Comparison of ENCODE assay signal across 1 cellular context in genomic region chr7:65269150-65269856, GRCh38.
A peak's percentile ranks its signal among the peaks of the same experiment; 100 is the strongest.
TF ChIP-seq lines count a peak whose summit lies in the region.

No MANE protein-coding gene starts in this region.

TF ChIP-seq in HEK293, 187 proteins besides CTCF, POLR2A, EP300 and RAD21 (continued from another document and continues in another):
- no peak for TF ChIP-seq AEBP2 (tag by site-specific recombination; IDR thresholded peaks at IDR 0.05; ENCODE audit: borderline replicate concordance)
- TF ChIP-seq ZNF302 (tag by site-specific recombination; IDR thresholded peaks at IDR 0.05; ENCODE audit: low read depth): no peak
- TF ChIP-seq ZNF175 (tag by site-specific recombination; IDR thresholded peaks at IDR 0.05): no peak
- TF ChIP-seq ZNF335 (tag by site-specific recombination; conservative IDR thresholded peaks at IDR 0.05): peak; percentile 98
- TF ChIP-seq, protein P1, sequence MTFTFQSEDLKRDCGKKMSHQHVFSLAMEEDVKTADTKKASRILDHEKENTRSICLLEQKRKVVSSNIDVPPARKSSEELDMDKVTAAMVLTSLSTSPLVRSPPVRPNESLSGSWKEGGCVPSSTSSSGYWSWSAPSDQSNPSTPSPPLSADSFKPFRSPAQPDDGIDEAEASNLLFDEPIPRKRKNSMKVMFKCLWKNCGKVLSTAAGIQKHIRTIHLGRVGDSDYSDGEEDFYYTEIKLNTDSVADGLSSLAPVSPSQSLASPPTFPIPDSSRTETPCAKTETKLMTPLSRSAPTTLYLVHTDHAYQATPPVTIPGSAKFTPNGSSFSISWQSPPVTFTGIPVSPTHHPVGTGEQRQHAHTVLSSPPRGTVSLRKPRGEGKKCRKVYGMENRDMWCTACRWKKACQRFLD (tag by site-specific recombination; IDR thresholded peaks at IDR 0.05): no peak
- TF ChIP-seq ZNF221 (tag by site-specific recombination; IDR thresholded peaks at IDR 0.05; ENCODE audit: borderline replicate concordance): no peak
- TF ChIP-seq ZNF324 (tag by site-specific recombination; IDR thresholded peaks at IDR 0.05): no peak
- TF ChIP-seq, protein P2, sequence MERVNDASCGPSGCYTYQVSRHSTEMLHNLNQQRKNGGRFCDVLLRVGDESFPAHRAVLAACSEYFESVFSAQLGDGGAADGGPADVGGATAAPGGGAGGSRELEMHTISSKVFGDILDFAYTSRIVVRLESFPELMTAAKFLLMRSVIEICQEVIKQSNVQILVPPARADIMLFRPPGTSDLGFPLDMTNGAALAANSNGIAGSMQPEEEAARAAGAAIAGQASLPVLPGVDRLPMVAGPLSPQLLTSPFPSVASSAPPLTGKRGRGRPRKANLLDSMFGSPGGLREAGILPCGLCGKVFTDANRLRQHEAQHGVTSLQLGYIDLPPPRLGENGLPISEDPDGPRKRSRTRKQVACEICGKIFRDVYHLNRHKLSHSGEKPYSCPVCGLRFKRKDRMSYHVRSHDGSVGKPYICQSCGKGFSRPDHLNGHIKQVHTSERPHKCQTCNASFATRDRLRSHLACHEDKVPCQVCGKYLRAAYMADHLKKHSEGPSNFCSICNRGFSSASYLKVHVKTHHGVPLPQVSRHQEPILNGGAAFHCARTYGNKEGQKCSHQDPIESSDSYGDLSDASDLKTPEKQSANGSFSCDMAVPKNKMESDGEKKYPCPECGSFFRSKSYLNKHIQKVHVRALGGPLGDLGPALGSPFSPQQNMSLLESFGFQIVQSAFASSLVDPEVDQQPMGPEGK (tag by site-specific recombination; IDR thresholded peaks at IDR 0.05): peak; percentile 80
- TF ChIP-seq, protein P3, sequence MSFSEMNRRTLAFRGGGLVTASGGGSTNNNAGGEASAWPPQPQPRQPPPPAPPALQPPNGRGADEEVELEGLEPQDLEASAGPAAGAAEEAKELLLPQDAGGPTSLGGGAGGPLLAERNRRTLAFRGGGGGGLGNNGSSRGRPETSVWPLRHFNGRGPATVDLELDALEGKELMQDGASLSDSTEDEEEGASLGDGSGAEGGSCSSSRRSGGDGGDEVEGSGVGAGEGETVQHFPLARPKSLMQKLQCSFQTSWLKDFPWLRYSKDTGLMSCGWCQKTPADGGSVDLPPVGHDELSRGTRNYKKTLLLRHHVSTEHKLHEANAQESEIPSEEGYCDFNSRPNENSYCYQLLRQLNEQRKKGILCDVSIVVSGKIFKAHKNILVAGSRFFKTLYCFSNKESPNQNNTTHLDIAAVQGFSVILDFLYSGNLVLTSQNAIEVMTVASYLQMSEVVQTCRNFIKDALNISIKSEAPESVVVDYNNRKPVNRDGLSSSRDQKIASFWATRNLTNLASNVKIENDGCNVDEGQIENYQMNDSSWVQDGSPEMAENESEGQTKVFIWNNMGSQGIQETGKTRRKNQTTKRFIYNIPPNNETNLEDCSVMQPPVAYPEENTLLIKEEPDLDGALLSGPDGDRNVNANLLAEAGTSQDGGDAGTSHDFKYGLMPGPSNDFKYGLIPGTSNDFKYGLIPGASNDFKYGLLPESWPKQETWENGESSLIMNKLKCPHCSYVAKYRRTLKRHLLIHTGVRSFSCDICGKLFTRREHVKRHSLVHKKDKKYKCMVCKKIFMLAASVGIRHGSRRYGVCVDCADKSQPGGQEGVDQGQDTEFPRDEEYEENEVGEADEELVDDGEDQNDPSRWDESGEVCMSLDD (tag by site-specific recombination; IDR thresholded peaks at IDR 0.05): peak; percentile 77
- TF ChIP-seq ZNF658 (tag by site-specific recombination; IDR thresholded peaks at IDR 0.05): no peak
- no peak for TF ChIP-seq ZNF133 (tag by site-specific recombination; IDR thresholded peaks at IDR 0.05)
- TF ChIP-seq ZNF121 (tag by site-specific recombination; IDR thresholded peaks at IDR 0.05): peak; percentile 41; the same call in 1 of the 2 replicates
- TF ChIP-seq, protein P4, sequence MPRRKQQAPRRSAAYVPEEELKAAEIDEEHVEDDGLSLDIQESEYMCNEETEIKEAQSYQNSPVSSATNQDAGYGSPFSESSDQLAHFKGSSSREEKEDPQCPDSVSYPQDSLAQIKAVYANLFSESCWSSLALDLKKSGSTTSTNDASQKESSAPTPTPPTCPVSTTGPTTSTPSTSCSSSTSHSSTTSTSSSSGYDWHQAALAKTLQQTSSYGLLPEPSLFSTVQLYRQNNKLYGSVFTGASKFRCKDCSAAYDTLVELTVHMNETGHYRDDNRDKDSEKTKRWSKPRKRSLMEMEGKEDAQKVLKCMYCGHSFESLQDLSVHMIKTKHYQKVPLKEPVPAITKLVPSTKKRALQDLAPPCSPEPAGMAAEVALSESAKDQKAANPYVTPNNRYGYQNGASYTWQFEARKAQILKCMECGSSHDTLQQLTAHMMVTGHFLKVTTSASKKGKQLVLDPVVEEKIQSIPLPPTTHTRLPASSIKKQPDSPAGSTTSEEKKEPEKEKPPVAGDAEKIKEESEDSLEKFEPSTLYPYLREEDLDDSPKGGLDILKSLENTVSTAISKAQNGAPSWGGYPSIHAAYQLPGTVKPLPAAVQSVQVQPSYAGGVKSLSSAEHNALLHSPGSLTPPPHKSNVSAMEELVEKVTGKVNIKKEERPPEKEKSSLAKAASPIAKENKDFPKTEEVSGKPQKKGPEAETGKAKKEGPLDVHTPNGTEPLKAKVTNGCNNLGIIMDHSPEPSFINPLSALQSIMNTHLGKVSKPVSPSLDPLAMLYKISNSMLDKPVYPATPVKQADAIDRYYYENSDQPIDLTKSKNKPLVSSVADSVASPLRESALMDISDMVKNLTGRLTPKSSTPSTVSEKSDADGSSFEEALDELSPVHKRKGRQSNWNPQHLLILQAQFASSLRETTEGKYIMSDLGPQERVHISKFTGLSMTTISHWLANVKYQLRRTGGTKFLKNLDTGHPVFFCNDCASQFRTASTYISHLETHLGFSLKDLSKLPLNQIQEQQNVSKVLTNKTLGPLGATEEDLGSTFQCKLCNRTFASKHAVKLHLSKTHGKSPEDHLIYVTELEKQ (tag by site-specific recombination; IDR thresholded peaks at IDR 0.05; ENCODE audit: borderline replicate concordance): no peak
- peak; percentile 65 for TF ChIP-seq ZBTB17 (tag by site-specific recombination; IDR thresholded peaks at IDR 0.05)
- TF ChIP-seq ZNF10 (tag by site-specific recombination; IDR thresholded peaks at IDR 0.05): no peak
- peak; percentile 87 for TF ChIP-seq GLIS2 (tag by site-specific recombination; IDR thresholded peaks at IDR 0.05)
- no peak for TF ChIP-seq ZNF837 (tag by site-specific recombination; IDR thresholded peaks at IDR 0.05)
- no peak for TF ChIP-seq ZNF366 (tag by site-specific recombination; conservative IDR thresholded peaks at IDR 0.05)
- peak; percentile 40; the same call in 1 of the 2 replicates for TF ChIP-seq ZNF2 (tag by site-specific recombination; IDR thresholded peaks at IDR 0.05)
- TF ChIP-seq ZNF629 (tag by site-specific recombination; IDR thresholded peaks at IDR 0.05): peak; percentile 35; the same call in 1 of the 2 replicates
- TF ChIP-seq ZNF239 (tag by site-specific recombination; IDR thresholded peaks at IDR 0.05): no peak
- peak; percentile 53; the same call in 1 of the 2 replicates for TF ChIP-seq ZNF501 (tag by site-specific recombination; IDR thresholded peaks at IDR 0.05)
- no peak for TF ChIP-seq ZNF510 (tag by site-specific recombination; IDR thresholded peaks at IDR 0.05; ENCODE audit: insufficient replicate concordance)
- TF ChIP-seq, protein P5, sequence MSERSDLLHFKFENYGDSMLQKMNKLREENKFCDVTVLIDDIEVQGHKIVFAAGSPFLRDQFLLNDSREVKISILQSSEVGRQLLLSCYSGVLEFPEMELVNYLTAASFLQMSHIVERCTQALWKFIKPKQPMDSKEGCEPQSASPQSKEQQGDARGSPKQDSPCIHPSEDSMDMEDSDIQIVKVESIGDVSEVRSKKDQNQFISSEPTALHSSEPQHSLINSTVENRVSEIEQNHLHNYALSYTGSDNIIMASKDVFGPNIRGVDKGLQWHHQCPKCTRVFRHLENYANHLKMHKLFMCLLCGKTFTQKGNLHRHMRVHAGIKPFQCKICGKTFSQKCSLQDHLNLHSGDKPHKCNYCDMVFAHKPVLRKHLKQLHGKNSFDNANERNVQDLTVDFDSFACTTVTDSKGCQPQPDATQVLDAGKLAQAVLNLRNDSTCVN (tag by site-specific recombination; optimal IDR thresholded peaks at IDR 0.05): peak; percentile 39
- TF ChIP-seq ZNF544 (tag by site-specific recombination; IDR thresholded peaks at IDR 0.05): no peak
- TF ChIP-seq KLF9 (tag by site-specific recombination; IDR thresholded peaks at IDR 0.05; ENCODE audit: low read depth): 0 out of 2 replicates have a peak, but pooled peaks have one; percentile 37
- 0 out of 2 replicates have a peak, but pooled peaks have one; percentile 30 for TF ChIP-seq ZBTB7A (tag by site-specific recombination; IDR thresholded peaks at IDR 0.05; ENCODE audit: low read depth)
- TF ChIP-seq, protein P6, sequence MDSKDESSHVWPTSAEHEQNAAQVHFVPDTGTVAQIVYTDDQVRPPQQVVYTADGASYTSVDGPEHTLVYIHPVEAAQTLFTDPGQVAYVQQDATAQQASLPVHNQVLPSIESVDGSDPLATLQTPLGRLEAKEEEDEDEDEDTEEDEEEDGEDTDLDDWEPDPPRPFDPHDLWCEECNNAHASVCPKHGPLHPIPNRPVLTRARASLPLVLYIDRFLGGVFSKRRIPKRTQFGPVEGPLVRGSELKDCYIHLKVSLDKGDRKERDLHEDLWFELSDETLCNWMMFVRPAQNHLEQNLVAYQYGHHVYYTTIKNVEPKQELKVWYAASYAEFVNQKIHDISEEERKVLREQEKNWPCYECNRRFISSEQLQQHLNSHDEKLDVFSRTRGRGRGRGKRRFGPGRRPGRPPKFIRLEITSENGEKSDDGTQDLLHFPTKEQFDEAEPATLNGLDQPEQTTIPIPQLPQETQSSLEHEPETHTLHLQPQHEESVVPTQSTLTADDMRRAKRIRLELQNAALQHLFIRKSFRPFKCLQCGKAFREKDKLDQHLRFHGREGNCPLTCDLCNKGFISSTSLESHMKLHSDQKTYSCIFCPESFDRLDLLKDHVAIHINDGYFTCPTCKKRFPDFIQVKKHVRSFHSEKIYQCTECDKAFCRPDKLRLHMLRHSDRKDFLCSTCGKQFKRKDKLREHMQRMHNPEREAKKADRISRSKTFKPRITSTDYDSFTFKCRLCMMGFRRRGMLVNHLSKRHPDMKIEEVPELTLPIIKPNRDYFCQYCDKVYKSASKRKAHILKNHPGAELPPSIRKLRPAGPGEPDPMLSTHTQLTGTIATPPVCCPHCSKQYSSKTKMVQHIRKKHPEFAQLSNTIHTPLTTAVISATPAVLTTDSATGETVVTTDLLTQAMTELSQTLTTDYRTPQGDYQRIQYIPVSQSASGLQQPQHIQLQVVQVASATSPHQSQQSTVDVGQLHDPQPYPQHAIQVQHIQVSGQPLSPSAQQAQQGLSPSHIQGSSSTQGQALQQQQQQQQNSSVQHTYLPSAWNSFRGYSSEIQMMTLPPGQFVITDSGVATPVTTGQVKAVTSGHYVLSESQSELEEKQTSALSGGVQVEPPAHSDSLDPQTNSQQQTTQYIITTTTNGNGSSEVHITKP (tag by site-specific recombination; IDR thresholded peaks at IDR 0.05): peak; percentile 51
- TF ChIP-seq IKZF3 (tag by site-specific recombination; IDR thresholded peaks at IDR 0.05): peak; percentile 66; the same call in 1 of the 2 replicates
- TF ChIP-seq, protein P7, sequence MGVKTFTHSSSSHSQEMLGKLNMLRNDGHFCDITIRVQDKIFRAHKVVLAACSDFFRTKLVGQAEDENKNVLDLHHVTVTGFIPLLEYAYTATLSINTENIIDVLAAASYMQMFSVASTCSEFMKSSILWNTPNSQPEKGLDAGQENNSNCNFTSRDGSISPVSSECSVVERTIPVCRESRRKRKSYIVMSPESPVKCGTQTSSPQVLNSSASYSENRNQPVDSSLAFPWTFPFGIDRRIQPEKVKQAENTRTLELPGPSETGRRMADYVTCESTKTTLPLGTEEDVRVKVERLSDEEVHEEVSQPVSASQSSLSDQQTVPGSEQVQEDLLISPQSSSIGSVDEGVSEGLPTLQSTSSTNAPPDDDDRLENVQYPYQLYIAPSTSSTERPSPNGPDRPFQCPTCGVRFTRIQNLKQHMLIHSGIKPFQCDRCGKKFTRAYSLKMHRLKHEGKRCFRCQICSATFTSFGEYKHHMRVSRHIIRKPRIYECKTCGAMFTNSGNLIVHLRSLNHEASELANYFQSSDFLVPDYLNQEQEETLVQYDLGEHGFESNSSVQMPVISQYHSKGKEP (tag by site-specific recombination; IDR thresholded peaks at IDR 0.05): no peak
- no peak for TF ChIP-seq ZNF23 (tag by site-specific recombination; IDR thresholded peaks at IDR 0.05; ENCODE audit: borderline replicate concordance)
- peak; percentile 36; the same call in 1 of the 2 replicates for TF ChIP-seq ZEB2 (tag by site-specific recombination; IDR thresholded peaks at IDR 0.05)
- TF ChIP-seq ZNF785 (tag by site-specific recombination; IDR thresholded peaks at IDR 0.05): no peak
- no peak for TF ChIP-seq ZNF521 (tag by site-specific recombination; IDR thresholded peaks at IDR 0.05)
- TF ChIP-seq PRDM6 (tag by site-specific recombination; IDR thresholded peaks at IDR 0.05): no peak
- no peak for TF ChIP-seq ZNF140 (tag by site-specific recombination; IDR thresholded peaks at IDR 0.05)
- no peak for TF ChIP-seq GFI1B (tag by site-specific recombination; IDR thresholded peaks at IDR 0.05)
- TF ChIP-seq REPIN1 (tag by site-specific recombination; IDR thresholded peaks at IDR 0.05; ENCODE audit: low read depth): no peak
- TF ChIP-seq ZNF266 (tag by site-specific recombination; IDR thresholded peaks at IDR 0.05; ENCODE audit: low read depth): no peak
- TF ChIP-seq SCRT1 (tag by site-specific recombination; IDR thresholded peaks at IDR 0.05; ENCODE audit: borderline replicate concordance): no peak
- 0 out of 2 replicates have a peak, but pooled peaks have one; percentile 36 for TF ChIP-seq KLF8 (tag by site-specific recombination; IDR thresholded peaks at IDR 0.05)
- TF ChIP-seq YY2 (tag by site-specific recombination; IDR thresholded peaks at IDR 0.05): no peak
